ENCODE assay signal across 29 cellular contexts in genomic region chr10:37947526-37947925, GRCh38.
"Had no signal": no experiment of that assay in that cellular context is flagged by ENCODE, and none has a peak within 500 bp of the region (broad histone marks: within the 10 kb centered on the region; RNA-seq: fewer than 3 reads in every experiment).

No MANE protein-coding gene starts in this region.

- DNase-seq: activated CD4-positive, alpha-beta memory T cell treated with anti-CD3 and anti-CD28 coated beads, Interleukin-2, amount 10 ng/mL, durations not matched to agents 7 days and 5 days; activated CD4-positive, alpha-beta T cell treated with anti-CD3 and anti-CD28 coated beads for 1 hour; activated CD4-positive, alpha-beta T cell treated with anti-CD3 and anti-CD28 coated beads for 4 hours; activated CD4-positive, alpha-beta T cell treated with anti-CD3 and anti-CD28 coated beads, Interleukin-2, amount 10 ng/mL, durations not matched to agents 7 days and 5 days; activated CD4-positive, alpha-beta T cell treated with anti-CD3 and anti-CD28 coated beads, Interleukin-2, amount 50 U/mL, for 4 hours; activated CD8-positive, alpha-beta memory T cell treated with anti-CD3 and anti-CD28 coated beads, Interleukin-2, amount 50 U/mL, for 48 hours; activated gamma-delta T cell; activated naive CD4-positive, alpha-beta T cell; activated naive CD4-positive, alpha-beta T cell treated with anti-CD3 and anti-CD28 coated beads, Interleukin-2, amount 10 ng/mL, durations not matched to agents 7 days and 5 days; activated naive CD8-positive, alpha-beta T cell treated with anti-CD3 and anti-CD28 coated beads, Interleukin-2, amount 10 ng/mL, durations not matched to agents 7 days and 5 days; activated T-cell treated with anti-CD3 and anti-CD28 coated beads for 4 hours; activated T-cell treated with anti-CD3 and anti-CD28 coated beads, Interleukin-2, amount 50 U/mL, for 24 hours; activated T-cell treated with anti-CD3 and anti-CD28 coated beads, Interleukin-2, amount 50 U/mL, for 72 hours; colonic mucosa; effector CD8-positive, alpha-beta T cell; foreskin fibroblast; glutamatergic neuron; heart left ventricle; T-helper 2 cell had no signal

- H3K4me1 ChIP-seq: ascending aorta, breast epithelium, colonic mucosa, heart left ventricle had no signal

- H3K27ac ChIP-seq: ascending aorta, breast epithelium, cardiac muscle cell, colonic mucosa, epithelial cell of prostate, heart left ventricle had no signal

- FAIRE-seq: endometrium, endothelial cell of umbilical vein, frontal cortex had no signal

- H3K4me3 ChIP-seq: ascending aorta, breast epithelium, cardiac muscle cell, colonic mucosa, heart left ventricle had no signal

- H3K27me3 ChIP-seq: ascending aorta, breast epithelium, cardiac muscle cell, colonic mucosa, heart left ventricle had no signal

- ATAC-seq: activated naive CD4-positive, alpha-beta T cell treated with anti-CD3 and anti-CD28 coated beads, Interleukin-2, amount 50 U/mL, for 72 hours; activated T-cell treated with anti-CD3 and anti-CD28 coated beads, Interleukin-2, amount 50 U/mL, for 72 hours; esophagus mucosa; heart left ventricle; WTC11 had no signal

- H3K36me3 ChIP-seq: breast epithelium, cardiac muscle cell, colonic mucosa had no signal

- H3K9me3 ChIP-seq: ascending aorta, breast epithelium, colonic mucosa, heart left ventricle had no signal
